12 cellular contexts compared by ENCODE assay signal in the genomic region with DNA sequence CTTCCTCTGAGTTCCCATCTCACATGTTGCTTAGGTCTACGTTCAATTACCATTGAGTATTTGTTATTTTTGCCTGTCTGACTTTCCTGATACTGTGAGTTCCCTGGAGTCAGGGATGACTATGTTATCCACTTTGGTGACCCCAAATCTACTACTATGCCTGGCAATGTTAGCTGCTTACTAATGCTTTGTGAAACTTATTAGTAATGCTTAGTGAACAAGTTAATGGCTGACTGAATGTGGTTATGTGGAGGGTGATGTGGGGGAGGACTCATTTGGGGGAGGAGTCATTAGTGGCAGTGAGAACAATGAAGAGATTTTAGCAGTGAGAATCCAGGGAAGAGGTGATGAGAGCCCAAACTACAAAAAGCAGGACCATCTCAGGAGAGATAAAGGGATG.
DNase-seq lines count a peak whose midpoint lies in the region; ATAC-seq lines count a peak whose summit lies in the region.
"Had no signal": no experiment of that assay in that cellular context is flagged by ENCODE, and none has a peak within 500 bp of the region (broad histone marks: within the 10 kb centered on the region; RNA-seq: fewer than 3 reads in every experiment).

No MANE protein-coding gene starts in this region.

- peak; percentile 88 for DNase-seq in glomerular visceral epithelial cell (ENCODE audit: extremely low spot score)
- DNase-seq in activated effector memory CD4-positive, alpha-beta T cell treated with anti-CD3 and anti-CD28 coated beads, Interleukin-2, amount 50 U/mL, for 16 hours: no peak
- no peak for DNase-seq in C1 segment of cervical spinal cord (lab: John Stamatoyannopoulos, UW)
- DNase-seq in amygdala (lab: John Stamatoyannopoulos, UW): no peak
- no peak for DNase-seq in activated CD4-positive, alpha-beta T cell treated with anti-CD3 and anti-CD28 coated beads for 4 hours
- DNase-seq: anterior cingulate cortex, GF-D8, MV-4-11, sigmoid colon had no signal

- ATAC-seq in GM18508 (IDR thresholded peaks at IDR 0.05; ENCODE audit: insufficient read depth, unreplicated experiment) (peak; percentile 96), GM21576 (IDR thresholded peaks at IDR 0.05; ENCODE audit: unreplicated experiment) (peak; percentile 90), HG03432 (IDR thresholded peaks at IDR 0.05; ENCODE audit: unreplicated experiment) (peak; percentile 99)
